Comparison of ENCODE assay signal across 1 cellular context in genomic region chr22:46139895-46140350, GRCh38.
A peak's percentile ranks its signal among the peaks of the same experiment; 100 is the strongest.
TF ChIP-seq lines count a peak whose summit lies in the region.

No MANE protein-coding gene starts in this region.

TF ChIP-seq in HepG2, 621 proteins besides CTCF, POLR2A, EP300 and RAD21 (continued from another document and continues in another):
- TF ChIP-seq HES4 (CRISPR knock-in tag; IDR thresholded peaks at IDR 0.05; ENCODE audit: borderline replicate concordance) (no peak), RXRB (CRISPR knock-in tag; IDR thresholded peaks at IDR 0.05; ENCODE audit: borderline replicate concordance) (peak; percentile 51; the same call in 1 of the 2 replicates), ZNF567 (CRISPR knock-in tag; IDR thresholded peaks at IDR 0.05; ENCODE audit: borderline replicate concordance) (no peak), CBFB (CRISPR knock-in tag; IDR thresholded peaks at IDR 0.05) (0 out of 2 replicates have a peak, but pooled peaks have one; percentile 18), RFX3 (CRISPR knock-in tag; IDR thresholded peaks at IDR 0.05) (no peak), PHF21A (CRISPR knock-in tag; IDR thresholded peaks at IDR 0.05) (peak; percentile 63; the same call in 1 of the 2 replicates), ARID4A (CRISPR knock-in tag; IDR thresholded peaks at IDR 0.05; ENCODE audit: borderline replicate concordance) (peak; percentile 57; the same call in 1 of the 2 replicates), YY1 (IDR thresholded peaks at IDR 0.05; ENCODE audit: insufficient read depth, insufficient replicate concordance, low read depth, low read length) (peak; percentile 60), ZNF224 (CRISPR knock-in tag; IDR thresholded peaks at IDR 0.05) (no peak), HMG20B (CRISPR knock-in tag; conservative IDR thresholded peaks at IDR 0.05) (no peak), TBX2 (CRISPR knock-in tag; IDR thresholded peaks at IDR 0.05; ENCODE audit: borderline replicate concordance) (peak; percentile 52; the same call in 1 of the 2 replicates), ZNF230 (CRISPR knock-in tag; IDR thresholded peaks at IDR 0.05) (peak; percentile 83; the same call in 1 of the 2 replicates), HNF4A (CRISPR knock-in tag; IDR thresholded peaks at IDR 0.05) (peak; percentile 44; the same call in 1 of the 2 replicates), WIZ (CRISPR knock-in tag; IDR thresholded peaks at IDR 0.05) (no peak), ERF (CRISPR knock-in tag; IDR thresholded peaks at IDR 0.05) (peak; percentile 49; the same call in 1 of the 2 replicates), SMYD3 (CRISPR knock-in tag; IDR thresholded peaks at IDR 0.05) (no peak), ZNF501 (CRISPR knock-in tag; IDR thresholded peaks at IDR 0.05) (peak; percentile 45; the same call in 1 of the 2 replicates), NONO (IDR thresholded peaks at IDR 0.05) (no peak), NONO (CRISPR knock-in tag; conservative IDR thresholded peaks at IDR 0.05) (no peak), RBM39 (IDR thresholded peaks at IDR 0.05; ENCODE audit: low read depth, low read length, poor library complexity, severe bottlenecking) (peak; percentile 52), TGIF2 (CRISPR knock-in tag; IDR thresholded peaks at IDR 0.05) (peak; percentile 51; the same call in 1 of the 2 replicates), ZNF850 (CRISPR knock-in tag; conservative IDR thresholded peaks at IDR 0.05) (no peak), SALL2 (CRISPR knock-in tag; IDR thresholded peaks at IDR 0.05) (0 out of 2 replicates have a peak, but pooled peaks have one; percentile 30), MXI1 (IDR thresholded peaks at IDR 0.05; ENCODE audit: borderline replicate concordance, low read depth, low read length) (no peak), ZFP37 (CRISPR knock-in tag; IDR thresholded peaks at IDR 0.05; ENCODE audit: borderline replicate concordance) (0 out of 2 replicates have a peak, but pooled peaks have one; percentile 25), KAT8 (CRISPR knock-in tag; IDR thresholded peaks at IDR 0.05) (0 out of 2 replicates have a peak, but pooled peaks have one; percentile 44), POLR2G (IDR thresholded peaks at IDR 0.05; ENCODE audit: low read depth, low read length) (0 out of 2 replicates have a peak, but pooled peaks have one; percentile 24), NFE2 (CRISPR knock-in tag; IDR thresholded peaks at IDR 0.05) (no peak), ATF7-NPFF (CRISPR knock-in tag; IDR thresholded peaks at IDR 0.05; ENCODE audit: low read depth) (0 out of 2 replicates have a peak, but pooled peaks have one; percentile 45), PHB2 (IDR thresholded peaks at IDR 0.05; ENCODE audit: partially characterized antibody) (no peak), CENPBD1 (CRISPR knock-in tag; IDR thresholded peaks at IDR 0.05; ENCODE audit: borderline replicate concordance, low read depth) (no peak), KDM6A (CRISPR knock-in tag; IDR thresholded peaks at IDR 0.05; ENCODE audit: low read depth) (0 out of 2 replicates have a peak, but pooled peaks have one; percentile 25), ZNF879 (CRISPR knock-in tag; IDR thresholded peaks at IDR 0.05) (0 out of 2 replicates have a peak, but pooled peaks have one; percentile 59), ZBTB7B (CRISPR knock-in tag; IDR thresholded peaks at IDR 0.05) (peak; percentile 56; the same call in 1 of the 2 replicates), SAP130 (CRISPR knock-in tag; IDR thresholded peaks at IDR 0.05; ENCODE audit: low read depth) (peak; percentile 80), ZNF777 (CRISPR knock-in tag; IDR thresholded peaks at IDR 0.05) (0 out of 2 replicates have a peak, but pooled peaks have one; percentile 52), GATA4 (IDR thresholded peaks at IDR 0.05; ENCODE audit: borderline replicate concordance, low read depth) (no peak), NFKB2 (CRISPR knock-in tag; IDR thresholded peaks at IDR 0.05; ENCODE audit: borderline replicate concordance) (peak; percentile 59; the same call in 1 of the 2 replicates), KLF15 (CRISPR knock-in tag; IDR thresholded peaks at IDR 0.05; ENCODE audit: borderline replicate concordance) (no peak), MAFG (CRISPR knock-in tag; IDR thresholded peaks at IDR 0.05) (no peak), PAXIP1 (CRISPR knock-in tag; conservative IDR thresholded peaks at IDR 0.05) (peak; percentile 39; the same call in 1 of the 2 replicates), BHLHE40 (IDR thresholded peaks at IDR 0.05; ENCODE audit: low read length) (peak; percentile 84)
- TF ChIP-seq, protein P1, sequence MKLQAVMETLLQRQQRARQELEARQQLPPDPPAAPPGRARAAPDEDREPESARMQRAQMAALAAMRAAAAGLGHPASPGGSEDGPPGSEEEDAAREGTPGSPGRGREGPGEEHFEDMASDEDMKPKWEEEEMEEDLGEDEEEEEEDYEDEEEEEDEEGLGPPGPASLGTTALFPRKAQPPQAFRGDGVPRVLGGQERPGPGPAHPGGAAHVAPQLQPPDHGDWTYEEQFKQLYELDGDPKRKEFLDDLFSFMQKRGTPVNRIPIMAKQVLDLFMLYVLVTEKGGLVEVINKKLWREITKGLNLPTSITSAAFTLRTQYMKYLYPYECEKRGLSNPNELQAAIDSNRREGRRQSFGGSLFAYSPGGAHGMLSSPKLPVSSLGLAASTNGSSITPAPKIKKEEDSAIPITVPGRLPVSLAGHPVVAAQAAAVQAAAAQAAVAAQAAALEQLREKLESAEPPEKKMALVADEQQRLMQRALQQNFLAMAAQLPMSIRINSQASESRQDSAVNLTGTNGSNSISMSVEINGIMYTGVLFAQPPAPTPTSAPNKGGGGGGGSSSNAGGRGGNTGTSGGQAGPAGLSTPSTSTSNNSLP (IDR thresholded peaks at IDR 0.05; ENCODE audit: low read depth, low read length), result no peak
- TF ChIP-seq, protein P2, sequence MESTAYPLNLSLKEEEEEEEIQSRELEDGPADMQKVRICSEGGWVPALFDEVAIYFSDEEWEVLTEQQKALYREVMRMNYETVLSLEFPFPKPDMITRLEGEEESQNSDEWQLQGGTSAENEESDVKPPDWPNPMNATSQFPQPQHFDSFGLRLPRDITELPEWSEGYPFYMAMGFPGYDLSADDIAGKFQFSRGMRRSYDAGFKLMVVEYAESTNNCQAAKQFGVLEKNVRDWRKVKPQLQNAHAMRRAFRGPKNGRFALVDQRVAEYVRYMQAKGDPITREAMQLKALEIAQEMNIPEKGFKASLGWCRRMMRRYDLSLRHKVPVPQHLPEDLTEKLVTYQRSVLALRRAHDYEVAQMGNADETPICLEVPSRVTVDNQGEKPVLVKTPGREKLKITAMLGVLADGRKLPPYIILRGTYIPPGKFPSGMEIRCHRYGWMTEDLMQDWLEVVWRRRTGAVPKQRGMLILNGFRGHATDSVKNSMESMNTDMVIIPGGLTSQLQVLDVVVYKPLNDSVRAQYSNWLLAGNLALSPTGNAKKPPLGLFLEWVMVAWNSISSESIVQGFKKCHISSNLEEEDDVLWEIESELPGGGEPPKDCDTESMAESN (CRISPR knock-in tag; conservative IDR thresholded peaks at IDR 0.05), result 0 out of 2 replicates have a peak, but pooled peaks have one; percentile 23
- TF ChIP-seq, protein P3, sequence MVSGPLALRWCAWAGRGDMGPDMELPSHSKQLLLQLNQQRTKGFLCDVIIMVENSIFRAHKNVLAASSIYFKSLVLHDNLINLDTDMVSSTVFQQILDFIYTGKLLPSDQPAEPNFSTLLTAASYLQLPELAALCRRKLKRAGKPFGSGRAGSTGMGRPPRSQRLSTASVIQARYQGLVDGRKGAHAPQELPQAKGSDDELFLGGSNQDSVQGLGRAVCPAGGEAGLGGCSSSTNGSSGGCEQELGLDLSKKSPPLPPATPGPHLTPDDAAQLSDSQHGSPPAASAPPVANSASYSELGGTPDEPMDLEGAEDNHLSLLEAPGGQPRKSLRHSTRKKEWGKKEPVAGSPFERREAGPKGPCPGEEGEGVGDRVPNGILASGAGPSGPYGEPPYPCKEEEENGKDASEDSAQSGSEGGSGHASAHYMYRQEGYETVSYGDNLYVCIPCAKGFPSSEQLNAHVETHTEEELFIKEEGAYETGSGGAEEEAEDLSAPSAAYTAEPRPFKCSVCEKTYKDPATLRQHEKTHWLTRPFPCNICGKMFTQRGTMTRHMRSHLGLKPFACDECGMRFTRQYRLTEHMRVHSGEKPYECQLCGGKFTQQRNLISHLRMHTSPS (CRISPR knock-in tag; IDR thresholded peaks at IDR 0.05; ENCODE audit: low read depth), result peak; percentile 73
- TF ChIP-seq, protein P4, sequence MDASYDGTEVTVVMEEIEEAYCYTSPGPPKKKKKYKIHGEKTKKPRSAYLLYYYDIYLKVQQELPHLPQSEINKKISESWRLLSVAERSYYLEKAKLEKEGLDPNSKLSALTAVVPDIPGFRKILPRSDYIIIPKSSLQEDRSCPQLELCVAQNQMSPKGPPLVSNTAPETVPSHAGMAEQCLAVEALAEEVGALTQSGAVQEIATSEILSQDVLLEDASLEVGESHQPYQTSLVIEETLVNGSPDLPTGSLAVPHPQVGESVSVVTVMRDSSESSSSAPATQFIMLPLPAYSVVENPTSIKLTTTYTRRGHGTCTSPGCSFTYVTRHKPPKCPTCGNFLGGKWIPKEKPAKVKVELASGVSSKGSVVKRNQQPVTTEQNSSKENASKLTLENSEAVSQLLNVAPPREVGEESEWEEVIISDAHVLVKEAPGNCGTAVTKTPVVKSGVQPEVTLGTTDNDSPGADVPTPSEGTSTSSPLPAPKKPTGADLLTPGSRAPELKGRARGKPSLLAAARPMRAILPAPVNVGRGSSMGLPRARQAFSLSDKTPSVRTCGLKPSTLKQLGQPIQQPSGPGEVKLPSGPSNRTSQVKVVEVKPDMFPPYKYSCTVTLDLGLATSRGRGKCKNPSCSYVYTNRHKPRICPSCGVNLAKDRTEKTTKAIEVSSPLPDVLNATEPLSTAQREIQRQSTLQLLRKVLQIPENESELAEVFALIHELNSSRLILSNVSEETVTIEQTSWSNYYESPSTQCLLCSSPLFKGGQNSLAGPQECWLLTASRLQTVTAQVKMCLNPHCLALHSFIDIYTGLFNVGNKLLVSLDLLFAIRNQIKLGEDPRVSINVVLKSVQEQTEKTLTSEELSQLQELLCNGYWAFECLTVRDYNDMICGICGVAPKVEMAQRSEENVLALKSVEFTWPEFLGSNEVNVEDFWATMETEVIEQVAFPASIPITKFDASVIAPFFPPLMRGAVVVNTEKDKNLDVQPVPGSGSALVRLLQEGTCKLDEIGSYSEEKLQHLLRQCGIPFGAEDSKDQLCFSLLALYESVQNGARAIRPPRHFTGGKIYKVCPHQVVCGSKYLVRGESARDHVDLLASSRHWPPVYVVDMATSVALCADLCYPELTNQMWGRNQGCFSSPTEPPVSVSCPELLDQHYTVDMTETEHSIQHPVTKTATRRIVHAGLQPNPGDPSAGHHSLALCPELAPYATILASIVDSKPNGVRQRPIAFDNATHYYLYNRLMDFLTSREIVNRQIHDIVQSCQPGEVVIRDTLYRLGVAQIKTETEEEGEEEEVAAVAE (CRISPR knock-in tag; IDR thresholded peaks at IDR 0.05; ENCODE audit: borderline replicate concordance), result 0 out of 2 replicates have a peak, but pooled peaks have one; percentile 29
- TF ChIP-seq, protein P5, sequence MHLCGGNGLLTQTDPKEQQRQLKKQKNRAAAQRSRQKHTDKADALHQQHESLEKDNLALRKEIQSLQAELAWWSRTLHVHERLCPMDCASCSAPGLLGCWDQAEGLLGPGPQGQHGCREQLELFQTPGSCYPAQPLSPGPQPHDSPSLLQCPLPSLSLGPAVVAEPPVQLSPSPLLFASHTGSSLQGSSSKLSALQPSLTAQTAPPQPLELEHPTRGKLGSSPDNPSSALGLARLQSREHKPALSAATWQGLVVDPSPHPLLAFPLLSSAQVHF (CRISPR knock-in tag; IDR thresholded peaks at IDR 0.05), result no peak
